ENCODE assay signal across 23 cellular contexts in the genomic region with DNA sequence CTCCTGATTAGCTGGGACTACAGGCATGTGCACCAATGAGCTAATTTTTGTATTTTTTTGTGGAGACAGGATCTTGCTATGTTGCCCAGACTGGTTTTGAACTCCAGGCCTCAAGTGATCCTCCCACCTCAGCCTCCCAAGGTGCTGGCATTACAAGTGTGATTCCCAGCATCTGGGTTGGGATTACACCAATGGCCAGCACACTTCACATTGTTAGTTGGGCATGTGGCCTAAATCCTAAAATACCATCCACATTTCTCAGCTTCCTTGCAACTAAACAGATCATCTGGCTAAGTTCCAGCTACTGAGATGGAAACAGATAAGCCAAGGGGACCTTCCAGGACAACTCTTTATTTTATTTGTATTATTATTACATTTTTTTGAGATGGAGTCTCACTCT. TPM values are rescaled to one million over a fixed set of nuclear protein-coding genes. Genes with fewer than 3 reads are reported as not detected.
DNase-seq lines count a peak whose midpoint lies in the region; ATAC-seq and TF ChIP-seq lines count a peak whose summit lies in the region.
"Had no signal": no experiment of that assay in that cellular context is flagged by ENCODE, and none has a peak within 500 bp of the region (broad histone marks: within the 10 kb centered on the region; RNA-seq: fewer than 3 reads in every experiment).

No MANE protein-coding gene starts in this region.

- H3K27ac Mint-ChIP-seq in HFFc6 (0 out of 2 replicates have a peak overlapping the region, but pooled peaks have one; percentile 43), WTC11 (peak overlapping the region; percentile 53; the same call in 1 of the 2 replicates)
- H3K27ac Mint-ChIP-seq in activated CD8-positive, alpha-beta memory T cell treated with anti-CD3 and anti-CD28 coated beads, Interleukin-2, amount 10 ng/mL, durations not matched to agents 7 days and 5 days: no peak overlapping the region
- H3K27ac Mint-ChIP-seq: CD8-positive, alpha-beta T cell; type B pancreatic cell had no signal

- H3K36me3 Mint-ChIP-seq in HFFc6 (ENCODE audit: low read depth): peaks cover 20% of the 10 kb centered on the region
- H3K36me3 Mint-ChIP-seq in WTC11: peaks cover 30% of the 10 kb centered on the region
- H3K36me3 Mint-ChIP-seq in activated CD8-positive, alpha-beta memory T cell treated with anti-CD3 and anti-CD28 coated beads, Interleukin-2, amount 10 ng/mL, durations not matched to agents 7 days and 5 days: peaks cover 11% of the 10 kb centered on the region

- H3K4me3 ChIP-seq in fibroblast of pulmonary artery (replicated peaks; ENCODE audit: low read depth, low read length): no peak overlapping the region
- H3K4me3 ChIP-seq: GM12878, hepatocyte had no signal

- ATAC-seq in WTC11: no peak
- no peak for ATAC-seq in HG03280 (IDR thresholded peaks at IDR 0.05; ENCODE audit: unreplicated experiment)
- ATAC-seq in activated CD8-positive, alpha-beta memory T cell treated with anti-CD3 and anti-CD28 coated beads, Interleukin-2, amount 10 ng/mL, durations not matched to agents 7 days and 5 days: no peak
- ATAC-seq in GM18870 (IDR thresholded peaks at IDR 0.05; ENCODE audit: unreplicated experiment): no peak
- ATAC-seq: CD8-positive, alpha-beta T cell; GM12878 had no signal

- CTCF ChIA-PET in WTC11 (lab: Charles Lee): interaction anchor here (1.3 to 1.7 kb wide), 2 partner anchors 30 to 42 kb away, joined by 3 to 4 read pairs; no protein-coding TSS in a partner anchor
- CTCF ChIA-PET in activated CD8-positive, alpha-beta memory T cell treated with anti-CD3 and anti-CD28 coated beads, Interleukin-2, amount 10 ng/mL, durations not matched to agents 7 days and 5 days (lab: Charles Lee): interaction anchor here (3.1 kb wide), 1 partner anchor 31 kb away, joined by 9 read pairs; no protein-coding TSS in a partner anchor

- H3K27me3 Mint-ChIP-seq in HFFc6 (ENCODE audit: insufficient read depth) (peaks cover 4% of the 10 kb centered on the region), WTC11 (ENCODE audit: low read depth) (no peaks in the 10 kb centered on the region)
- H3K27me3 Mint-ChIP-seq in activated CD8-positive, alpha-beta memory T cell treated with anti-CD3 and anti-CD28 coated beads, Interleukin-2, amount 10 ng/mL, durations not matched to agents 7 days and 5 days: no peaks in the 10 kb centered on the region
- H3K27me3 Mint-ChIP-seq: type B pancreatic cell had no signal

- H3K9me3 Mint-ChIP-seq in HFFc6 (no peaks in the 10 kb centered on the region), WTC11 (no peaks in the 10 kb centered on the region)
- H3K9me3 Mint-ChIP-seq in activated CD8-positive, alpha-beta memory T cell treated with anti-CD3 and anti-CD28 coated beads, Interleukin-2, amount 10 ng/mL, durations not matched to agents 7 days and 5 days (ENCODE audit: low read depth): no peaks in the 10 kb centered on the region
- H3K9me3 Mint-ChIP-seq: CD8-positive, alpha-beta T cell; H9; type B pancreatic cell had no signal

- H3K4me1 Mint-ChIP-seq in HFFc6 (ENCODE audit: low read depth) (peaks cover 8% of the 10 kb centered on the region), WTC11 (no peaks in the 10 kb centered on the region)
- no peaks in the 10 kb centered on the region for H3K4me1 Mint-ChIP-seq in activated CD8-positive, alpha-beta memory T cell treated with anti-CD3 and anti-CD28 coated beads, Interleukin-2, amount 10 ng/mL, durations not matched to agents 7 days and 5 days
- H3K4me1 Mint-ChIP-seq: H9 had no signal

- H3K4me3 Mint-ChIP-seq in HFFc6 (no peak overlapping the region), WTC11 (no peak overlapping the region)
- no peak overlapping the region for H3K4me3 Mint-ChIP-seq in activated CD8-positive, alpha-beta memory T cell treated with anti-CD3 and anti-CD28 coated beads, Interleukin-2, amount 10 ng/mL, durations not matched to agents 7 days and 5 days
- H3K4me3 Mint-ChIP-seq: CD8-positive, alpha-beta T cell; H9; type B pancreatic cell had no signal

- peak; percentile 73 for DNase-seq in A172 (ENCODE audit: low spot score)
- peak; percentile 79 for DNase-seq in HFFc6
- DNase-seq in WTC11 (ENCODE audit: low spot score): no peak
- peak; percentile 58 for DNase-seq in fibroblast of pulmonary artery (ENCODE audit: low read depth)
- no peak for DNase-seq in activated CD8-positive, alpha-beta memory T cell treated with anti-CD3 and anti-CD28 coated beads, Interleukin-2, amount 10 ng/mL, durations not matched to agents 7 days and 5 days
- no peak for DNase-seq in midbrain (lab: John Stamatoyannopoulos, UW)
- DNase-seq: activated CD4-positive, alpha-beta T cell treated with anti-CD3 and anti-CD28 coated beads for 48 hours; activated naive CD4-positive, alpha-beta T cell treated with anti-CD3 and anti-CD28 coated beads, Interleukin-2, amount 50 U/mL, for 16 hours; caudate nucleus; CD8-positive, alpha-beta T cell; H9; kidney glomerular epithelial cell; NCI-H1436; NCI-H2227 treated with DMSO at 0.1 percent for 48 hours; SHP77; T1000 had no signal

- POLR2A ChIA-PET in WTC11 (lab: Charles Lee): no interaction called here

- TF ChIP-seq CTCF in HFFc6 (IDR thresholded peaks at IDR 0.05) (no peak), WTC11 (IDR thresholded peaks at IDR 0.05) (no peak), fibroblast of pulmonary artery (IDR thresholded peaks at IDR 0.05; ENCODE audit: low read length, missing control alignments) (no peak)

TF ChIP-seq in WTC11, 78 proteins besides CTCF, POLR2A, EP300 and RAD21 (continues in another document):
- TF ChIP-seq, protein P1, sequence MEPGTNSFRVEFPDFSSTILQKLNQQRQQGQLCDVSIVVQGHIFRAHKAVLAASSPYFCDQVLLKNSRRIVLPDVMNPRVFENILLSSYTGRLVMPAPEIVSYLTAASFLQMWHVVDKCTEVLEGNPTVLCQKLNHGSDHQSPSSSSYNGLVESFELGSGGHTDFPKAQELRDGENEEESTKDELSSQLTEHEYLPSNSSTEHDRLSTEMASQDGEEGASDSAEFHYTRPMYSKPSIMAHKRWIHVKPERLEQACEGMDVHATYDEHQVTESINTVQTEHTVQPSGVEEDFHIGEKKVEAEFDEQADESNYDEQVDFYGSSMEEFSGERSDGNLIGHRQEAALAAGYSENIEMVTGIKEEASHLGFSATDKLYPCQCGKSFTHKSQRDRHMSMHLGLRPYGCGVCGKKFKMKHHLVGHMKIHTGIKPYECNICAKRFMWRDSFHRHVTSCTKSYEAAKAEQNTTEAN (CRISPR knock-in tag; IDR thresholded peaks at IDR 0.05): no peak
- TF ChIP-seq NFYB (CRISPR knock-in tag; conservative IDR thresholded peaks at IDR 0.05; ENCODE audit: low read depth) (no peak), ELF4 (CRISPR knock-in tag; IDR thresholded peaks at IDR 0.05; ENCODE audit: low read depth) (no peak), FOXK1 (CRISPR knock-in tag; IDR thresholded peaks at IDR 0.05) (no peak), GTF2I (CRISPR knock-in tag; conservative IDR thresholded peaks at IDR 0.05) (no peak)
- TF ChIP-seq, protein P2, sequence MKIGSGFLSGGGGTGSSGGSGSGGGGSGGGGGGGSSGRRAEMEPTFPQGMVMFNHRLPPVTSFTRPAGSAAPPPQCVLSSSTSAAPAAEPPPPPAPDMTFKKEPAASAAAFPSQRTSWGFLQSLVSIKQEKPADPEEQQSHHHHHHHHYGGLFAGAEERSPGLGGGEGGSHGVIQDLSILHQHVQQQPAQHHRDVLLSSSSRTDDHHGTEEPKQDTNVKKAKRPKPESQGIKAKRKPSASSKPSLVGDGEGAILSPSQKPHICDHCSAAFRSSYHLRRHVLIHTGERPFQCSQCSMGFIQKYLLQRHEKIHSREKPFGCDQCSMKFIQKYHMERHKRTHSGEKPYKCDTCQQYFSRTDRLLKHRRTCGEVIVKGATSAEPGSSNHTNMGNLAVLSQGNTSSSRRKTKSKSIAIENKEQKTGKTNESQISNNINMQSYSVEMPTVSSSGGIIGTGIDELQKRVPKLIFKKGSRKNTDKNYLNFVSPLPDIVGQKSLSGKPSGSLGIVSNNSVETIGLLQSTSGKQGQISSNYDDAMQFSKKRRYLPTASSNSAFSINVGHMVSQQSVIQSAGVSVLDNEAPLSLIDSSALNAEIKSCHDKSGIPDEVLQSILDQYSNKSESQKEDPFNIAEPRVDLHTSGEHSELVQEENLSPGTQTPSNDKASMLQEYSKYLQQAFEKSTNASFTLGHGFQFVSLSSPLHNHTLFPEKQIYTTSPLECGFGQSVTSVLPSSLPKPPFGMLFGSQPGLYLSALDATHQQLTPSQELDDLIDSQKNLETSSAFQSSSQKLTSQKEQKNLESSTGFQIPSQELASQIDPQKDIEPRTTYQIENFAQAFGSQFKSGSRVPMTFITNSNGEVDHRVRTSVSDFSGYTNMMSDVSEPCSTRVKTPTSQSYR (CRISPR knock-in tag; IDR thresholded peaks at IDR 0.05): no peak

RNA-seq across cellular contexts. Expression of a gene that starts 9.9 kb away (rescaled TPM):
- 46.0 and 64.3 TPM in 2 replicates for total RNA-seq in A172 (2014; rRNA removed; shearing (Covaris generic))
- total RNA-seq in HFFc6 (2021; fragmentation: NEBNext Ultra II Directional; extraction: Animal tissue kit (Norgen Biotek cat#: 25700)): 10 to 100 TPM; 19.8 to 24.9 (median 21.9) TPM
- total RNA-seq in WTC11 (2021): 16.5 to 24.0 TPM (median 22.6 TPM) in 3 replicates
- total RNA-seq in activated CD8-positive, alpha-beta memory T cell treated with anti-CD3 and anti-CD28 coated beads, Interleukin-2, amount 10 ng/mL, durations not matched to agents 7 days and 5 days: 10 to 100 TPM; 18.0 to 19.1 TPM

RNA-seq across cellular contexts. Expression of a gene that starts 16.6 kb away (rescaled TPM):
- not detected in 2 replicates for total RNA-seq in A172 (2014; rRNA removed; shearing (Covaris generic))
- not detected for total RNA-seq in HFFc6 (2021; fragmentation: NEBNext Ultra II Directional; extraction: Animal tissue kit (Norgen Biotek cat#: 25700))
- total RNA-seq in WTC11 (2021): 0.90 to 2.5 TPM (median 2.5 TPM) in 3 replicates
- total RNA-seq in activated CD8-positive, alpha-beta memory T cell treated with anti-CD3 and anti-CD28 coated beads, Interleukin-2, amount 10 ng/mL, durations not matched to agents 7 days and 5 days: not detected
- total RNA-seq: Daoy, hepatocyte, osteocyte had no signal

RNA-seq across cellular contexts. Expression of a gene that starts 35.6 kb away (rescaled TPM):
- total RNA-seq in A172 (2014; rRNA removed; shearing (Covaris generic)): 27.2 and 28.1 TPM in 2 replicates
- total RNA-seq in HFFc6 (2021; fragmentation: NEBNext Ultra II Directional; extraction: Animal tissue kit (Norgen Biotek cat#: 25700)): 10 to 100 TPM; 18.1 to 21.9 (median 19.9) TPM
- 60.7 to 66.6 TPM (median 64.0 TPM) in 3 replicates for total RNA-seq in WTC11 (2021)
- total RNA-seq in activated CD8-positive, alpha-beta memory T cell treated with anti-CD3 and anti-CD28 coated beads, Interleukin-2, amount 10 ng/mL, durations not matched to agents 7 days and 5 days: 100 to 1,000 TPM; 120 to 133 TPM

RNA-seq across cellular contexts. Expression of a gene that starts 36.9 kb away (rescaled TPM):
- 0.14 and 1.1 TPM in 2 replicates for total RNA-seq in A172 (2014; rRNA removed; shearing (Covaris generic))
- under 1 TPM; 0.26 to 0.85 (median 0.54) TPM for total RNA-seq in HFFc6 (2021; fragmentation: NEBNext Ultra II Directional; extraction: Animal tissue kit (Norgen Biotek cat#: 25700))
- 4.7 to 6.4 TPM (median 5.6 TPM) in 3 replicates for total RNA-seq in WTC11 (2021)
- total RNA-seq in activated CD8-positive, alpha-beta memory T cell treated with anti-CD3 and anti-CD28 coated beads, Interleukin-2, amount 10 ng/mL, durations not matched to agents 7 days and 5 days: 1 to 10 TPM; 1.5 to 3.4 TPM
- total RNA-seq: Daoy had no signal

RNA-seq across cellular contexts. Expression of a gene that starts 51.5 kb away (rescaled TPM):
- total RNA-seq in A172 (2014; rRNA removed; shearing (Covaris generic)): 17.1 and 19.3 TPM in 2 replicates
- total RNA-seq in HFFc6 (2021; fragmentation: NEBNext Ultra II Directional; extraction: Animal tissue kit (Norgen Biotek cat#: 25700)): 10 to 100 TPM; 33.9 to 41.0 (median 37.6) TPM
- 51.6 to 55.3 TPM (median 53.1 TPM) in 3 replicates for total RNA-seq in WTC11 (2021)
- 10 to 100 TPM; 57.3 to 70.9 TPM for total RNA-seq in activated CD8-positive, alpha-beta memory T cell treated with anti-CD3 and anti-CD28 coated beads, Interleukin-2, amount 10 ng/mL, durations not matched to agents 7 days and 5 days

Comparison
In these comparisons a context has a peak if more than half of its experiments do, and no peak if none do; other contexts are left out.
1. DNase-seq: peak in A172 (single experiment), HFFc6 (single experiment) and fibroblast of pulmonary artery (single experiment); none in WTC11 (single experiment), activated CD8-positive, alpha-beta memory T cell treated with anti-CD3 and anti-CD28 coated beads, Interleukin-2, amount 10 ng/mL, durations not matched to agents 7 days and 5 days (single experiment) and midbrain (single experiment).